ENCODE assay signal across 26 cellular contexts in genomic region chr11:126474888-126475626, GRCh38.
DNase-seq lines count a peak whose midpoint lies in the region; ATAC-seq and TF ChIP-seq lines count a peak whose summit lies in the region.
"Had no signal": no experiment of that assay in that cellular context is flagged by ENCODE, and none has a peak within 500 bp of the region (broad histone marks: within the 10 kb centered on the region; RNA-seq: fewer than 3 reads in every experiment).

No MANE protein-coding gene starts in this region.

- peak overlapping the region; percentile 31 for H2AFZ ChIP-seq in neuronal stem cell (ENCODE audit: low read length)

- ATAC-seq in left cardiac atrium (peak; percentile 25 to 38), foreskin keratinocyte (no peak)
- ATAC-seq: activated CD4-positive, CD25-positive, alpha-beta regulatory T cell treated with anti-CD3 and anti-CD28 coated beads, Interleukin-2, amount 50 U/mL, for 24 hours; activated naive CD4-positive, alpha-beta T cell treated with anti-CD3 and anti-CD28 coated beads, Interleukin-2, amount 50 U/mL, for 72 hours; natural killer cell had no signal

- no peaks in the 10 kb centered on the region for H4K20me1 ChIP-seq in BLaER1

- peak overlapping the region; percentile 20 for H3K18ac ChIP-seq in neuronal stem cell (ENCODE audit: low read length)

- H2BK5ac ChIP-seq in neuronal stem cell (ENCODE audit: low read length), result peak overlapping the region; percentile 29

- H3K4me1 ChIP-seq in BLaER1 (peaks cover 86% of the 10 kb centered on the region), neuronal stem cell (ENCODE audit: control insufficient read depth in 2 of 2, insufficient read depth in 1 of 2, low read depth in 1 of 2, low read length in 2 of 2) (peaks cover 7 to 12% of the 10 kb centered on the region in 2 donors), foreskin keratinocyte (no peaks in the 10 kb centered on the region), suprapubic skin (no peaks in the 10 kb centered on the region)
- H3K4me1 ChIP-seq: A549, Caco-2, HAP-1, Peyer's patch had no signal

- H3K14ac ChIP-seq in neuronal stem cell (ENCODE audit: low read length), result no peak overlapping the region

- TF ChIP-seq POLR2A in suprapubic skin (IDR thresholded peaks at IDR 0.05), result no peak

- H3K9ac ChIP-seq in BLaER1, result peak overlapping the region; percentile 66
- no peak overlapping the region for H3K9ac ChIP-seq in neuronal stem cell (ENCODE audit: low read depth, low read length, poor library complexity)

- H3K9me3 ChIP-seq in BLaER1, result no peaks in the 10 kb centered on the region
- H3K9me3 ChIP-seq in neuronal stem cell (replicated peaks in 1 of 2; ENCODE audit: control insufficient read depth in 2 of 2, insufficient read depth in 1 of 2, low read depth in 1 of 2, low read length in 2 of 2), result peaks cover 0 to 1% of the 10 kb centered on the region in 2 donors
- no peaks in the 10 kb centered on the region for H3K9me3 ChIP-seq in suprapubic skin
- H3K9me3 ChIP-seq: A549, BE2C, Caco-2, HAP-1, Peyer's patch had no signal

- in situ Hi-C loops in astrocyte of the spinal cord (cut with HindIII; ENCODE audit: low sequenced_read_pairs), result no loop called here

- no peaks in the 10 kb centered on the region for H3K79me1 ChIP-seq in neuronal stem cell (ENCODE audit: low read depth, low read length)

- H3K4ac ChIP-seq in neuronal stem cell (ENCODE audit: low read length), result no peak overlapping the region

- no peak overlapping the region for H4K8ac ChIP-seq in neuronal stem cell (ENCODE audit: low read depth, low read length)

- TF ChIP-seq EP300 in suprapubic skin (IDR thresholded peaks at IDR 0.05), result no peak

- H3K27ac ChIP-seq in BLaER1, result peak overlapping the region; percentile 85
- no peak overlapping the region for H3K27ac ChIP-seq in neuronal stem cell (replicated peaks; ENCODE audit: low read length)
- H3K27ac ChIP-seq in foreskin keratinocyte, result no peak overlapping the region
- H3K27ac ChIP-seq in suprapubic skin, result no peak overlapping the region
- H3K27ac ChIP-seq: A549, Peyer's patch had no signal

- WGBS in neuronal stem cell (ENCODE audit: extremely low coverage in 2 of 2, insufficient read length in 2 of 2, insufficient replicate concordance in 1 of 2), 2 donors, result no CpG with 5 or more reads among the region's 18 CpGs
- WGBS in suprapubic skin, result 77% methylated on average over 14 of the region's 18 CpGs

- H3K4me2 ChIP-seq in BLaER1, result peak overlapping the region; percentile 77
- H3K4me2 ChIP-seq in neuronal stem cell (ENCODE audit: insufficient read depth, low read length, poor library complexity, severe bottlenecking), result no peak overlapping the region
- H3K4me2 ChIP-seq: A549 had no signal

- DNase-seq in astrocyte of the spinal cord (ENCODE audit: low read depth, low spot score) (peak; percentile 67), left cardiac atrium (no peak), neuronal stem cell (ENCODE audit: low spot score) (no peak), NCI-H2171 (lab: John Stamatoyannopoulos, UW) (no peak), foreskin keratinocyte (no peak), suprapubic skin (ENCODE audit: low spot score in 2 of 2) (no peak)
- DNase-seq in stimulated activated CD4-positive, alpha-beta T cell treated with anti-CD3 and anti-CD28 coated beads, Interleukin-4, amount 100 ng/mL, for 1 hour, result no peak
- DNase-seq: BE2C; Caco-2; foreskin fibroblast; hypothalamus; mesendoderm; natural killer cell; NCI-H1105; NCI-H2081; NCI-H446 treated with DMSO at 0.1 percent for 48 hours; NK-92 treated with Interleukin-12 subunit alpha and Interleukin-12 subunit beta, amount 100 ng/mL, for 24 hours; Peyer's patch; small intestine; stimulated activated CD4-positive, alpha-beta T cell treated with anti-CD3 and anti-CD28 coated beads, Interleukin-4, amount 100 ng/mL, for 4 hours; T1000 had no signal

- H3K27me3 ChIP-seq in BLaER1 (no peaks in the 10 kb centered on the region), neuronal stem cell (ENCODE audit: control insufficient read depth in 3 of 3, insufficient read depth in 3 of 3, low read depth in 1 of 3, low read length in 3 of 3) (peaks cover 0 to 3% (median 0%) of the 10 kb centered on the region in 3 experiments), foreskin keratinocyte (no peaks in the 10 kb centered on the region), suprapubic skin (no peaks in the 10 kb centered on the region)
- H3K27me3 ChIP-seq: BE2C, Peyer's patch had no signal

- peak overlapping the region; percentile 60 for H2AK5ac ChIP-seq in neuronal stem cell (ENCODE audit: low read depth, low read length)

- no peaks in the 10 kb centered on the region for H3K36me3 ChIP-seq in BLaER1
- no peaks in the 10 kb centered on the region for H3K36me3 ChIP-seq in neuronal stem cell (replicated peaks in 1 of 2; ENCODE audit: control insufficient read depth in 2 of 2, insufficient read depth in 2 of 2, low read length in 2 of 2)
- H3K36me3 ChIP-seq in suprapubic skin, result no peaks in the 10 kb centered on the region
- H3K36me3 ChIP-seq: BE2C, HAP-1, Peyer's patch had no signal

- TF ChIP-seq CTCF in astrocyte of the spinal cord (IDR thresholded peaks at IDR 0.05; ENCODE audit: low read depth, low read length), result no peak
- TF ChIP-seq CTCF in foreskin keratinocyte (conservative IDR thresholded peaks at IDR 0.05), result no peak
- TF ChIP-seq CTCF in suprapubic skin (IDR thresholded peaks at IDR 0.05), result no peak

- peak overlapping the region; percentile 1 for H4K91ac ChIP-seq in neuronal stem cell (ENCODE audit: low read depth, low read length, poor library complexity)

- H2BK15ac ChIP-seq in neuronal stem cell (ENCODE audit: low read length), result peak overlapping the region; percentile 85

- H3K4me3 ChIP-seq in BLaER1 (no peak overlapping the region), astrocyte of the spinal cord (ENCODE audit: low read depth, low read length) (no peak overlapping the region), neuronal stem cell (ENCODE audit: low read length in 2 of 2) (no peak overlapping the region), suprapubic skin (no peak overlapping the region)
- H3K4me3 ChIP-seq: A549, HAP-1, Peyer's patch had no signal

- peak overlapping the region; percentile 35 for H2BK120ac ChIP-seq in neuronal stem cell (ENCODE audit: low read depth, low read length)

- no peak overlapping the region for H2BK12ac ChIP-seq in neuronal stem cell (ENCODE audit: low read length)

- intact Hi-C loops in left cardiac atrium (cut with DNase I), result no loop called here

- no peak overlapping the region for H3K23ac ChIP-seq in neuronal stem cell (ENCODE audit: low read depth, low read length, poor library complexity)
